In the genomic region with DNA sequence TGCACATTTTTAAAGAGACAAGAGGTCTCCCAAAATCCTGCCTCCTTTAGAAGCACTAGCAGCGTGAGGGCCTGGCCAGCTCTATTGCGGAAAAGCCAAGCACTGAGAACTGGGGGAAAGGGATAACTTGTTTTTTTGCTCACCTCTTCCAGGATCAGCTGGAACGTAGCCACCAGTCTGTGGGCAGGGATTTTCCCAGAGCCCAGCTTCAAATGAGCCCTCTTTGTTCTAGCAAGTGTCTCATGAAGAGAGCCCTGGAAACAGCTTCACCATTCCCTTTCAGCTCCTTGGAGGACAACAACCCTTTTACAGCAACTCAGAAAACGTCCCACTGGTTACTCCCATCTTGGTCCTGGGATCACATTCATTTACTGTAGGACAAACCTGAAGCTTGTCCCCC, we compare ENCODE assay signal across 19 cellular contexts.
"Had no signal": no experiment of that assay in that cellular context is flagged by ENCODE, and none has a peak within 500 bp of the region (broad histone marks: within the 10 kb centered on the region; RNA-seq: fewer than 3 reads in every experiment).

No MANE protein-coding gene starts in this region.

- FAIRE-seq: colon, endometrium had no signal

- ATAC-seq: activated naive CD8-positive, alpha-beta T cell treated with anti-CD3 and anti-CD28 coated beads, Interleukin-2, amount 50 U/mL, for 24 hours; activated T-helper 17 cell treated with anti-CD3 and anti-CD28 coated beads, Interleukin-2, amount 50 U/mL, for 72 hours; esophagus mucosa; left ventricle myocardium superior; psoas muscle had no signal

- H3K27me3 ChIP-seq: ascending aorta had no signal

- H3K36me3 ChIP-seq: ascending aorta, stomach, thoracic aorta had no signal

- H3K4me3 ChIP-seq: ascending aorta, psoas muscle, stomach, thoracic aorta had no signal

- DNase-seq: activated CD4-positive, alpha-beta T cell treated with anti-CD3 and anti-CD28 coated beads for 1 hour; activated CD4-positive, alpha-beta T cell treated with anti-CD3 and anti-CD28 coated beads, Interleukin-2, amount 50 U/mL, for 4 hours; activated naive CD4-positive, alpha-beta T cell treated with anti-CD3 and anti-CD28 coated beads for 36 hours; activated naive CD8-positive, alpha-beta T cell treated with anti-CD3 and anti-CD28 coated beads, Interleukin-2, amount 50 U/mL, for 24 hours; activated T-cell treated with anti-CD3 and anti-CD28 coated beads for 4 hours; hippocampal formation; left ventricle myocardium superior; psoas muscle; stimulated activated CD4-positive, alpha-beta T cell treated with anti-CD3 and anti-CD28 coated beads, Interleukin-12 subunit alpha, Interleukin-12 subunit beta, amount 100 ng/mL, for 4 hours; stimulated activated CD4-positive, alpha-beta T cell treated with anti-CD3 and anti-CD28 coated beads, Interleukin-2, amount 100 ng/mL, for 24 hours; stomach; T-helper 1 cell; T1000 had no signal
